Comparison of ENCODE assay signal across 2 cellular contexts in the genomic region with DNA sequence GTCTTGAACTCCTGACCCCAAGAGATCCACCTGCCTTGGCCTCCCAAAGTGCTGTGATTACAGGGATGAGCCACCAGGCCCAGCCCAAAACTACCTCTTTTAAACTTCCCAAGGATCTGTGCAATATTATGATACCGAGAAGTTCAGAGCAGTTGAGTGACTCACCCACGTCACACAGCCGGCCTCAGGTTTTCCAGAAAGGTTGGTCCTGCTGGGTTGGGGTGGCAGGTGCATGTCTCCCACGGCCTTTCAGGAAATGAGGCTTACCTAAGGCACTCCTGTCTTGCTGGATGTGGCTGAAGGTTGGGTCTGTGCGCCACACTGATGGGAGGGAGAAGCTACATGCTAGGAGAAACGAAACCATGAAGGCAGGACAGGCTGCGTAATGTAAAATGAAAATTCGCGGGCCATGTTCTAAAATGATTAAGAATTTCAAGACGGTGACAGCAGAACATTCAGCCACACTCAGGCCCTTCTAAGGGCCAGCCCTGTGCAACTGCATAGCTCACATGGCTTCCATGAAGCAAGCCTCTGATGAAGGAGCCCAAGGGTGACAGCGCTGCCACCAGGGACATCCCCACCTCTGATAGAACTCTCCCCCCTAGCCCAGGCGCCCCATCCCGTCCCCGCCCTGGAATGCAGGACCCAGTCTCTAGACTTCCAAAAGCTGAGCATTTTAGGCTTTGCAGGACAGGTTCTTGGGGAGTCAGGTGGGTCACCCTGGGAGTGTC.
A peak's percentile ranks its signal among the peaks of the same experiment; 100 is the strongest.
TF ChIP-seq lines count a peak whose summit lies in the region.

No MANE protein-coding gene starts in this region.

TF ChIP-seq in HEK293, 187 proteins besides CTCF, POLR2A, EP300 and RAD21:
- TF ChIP-seq, protein P1, sequence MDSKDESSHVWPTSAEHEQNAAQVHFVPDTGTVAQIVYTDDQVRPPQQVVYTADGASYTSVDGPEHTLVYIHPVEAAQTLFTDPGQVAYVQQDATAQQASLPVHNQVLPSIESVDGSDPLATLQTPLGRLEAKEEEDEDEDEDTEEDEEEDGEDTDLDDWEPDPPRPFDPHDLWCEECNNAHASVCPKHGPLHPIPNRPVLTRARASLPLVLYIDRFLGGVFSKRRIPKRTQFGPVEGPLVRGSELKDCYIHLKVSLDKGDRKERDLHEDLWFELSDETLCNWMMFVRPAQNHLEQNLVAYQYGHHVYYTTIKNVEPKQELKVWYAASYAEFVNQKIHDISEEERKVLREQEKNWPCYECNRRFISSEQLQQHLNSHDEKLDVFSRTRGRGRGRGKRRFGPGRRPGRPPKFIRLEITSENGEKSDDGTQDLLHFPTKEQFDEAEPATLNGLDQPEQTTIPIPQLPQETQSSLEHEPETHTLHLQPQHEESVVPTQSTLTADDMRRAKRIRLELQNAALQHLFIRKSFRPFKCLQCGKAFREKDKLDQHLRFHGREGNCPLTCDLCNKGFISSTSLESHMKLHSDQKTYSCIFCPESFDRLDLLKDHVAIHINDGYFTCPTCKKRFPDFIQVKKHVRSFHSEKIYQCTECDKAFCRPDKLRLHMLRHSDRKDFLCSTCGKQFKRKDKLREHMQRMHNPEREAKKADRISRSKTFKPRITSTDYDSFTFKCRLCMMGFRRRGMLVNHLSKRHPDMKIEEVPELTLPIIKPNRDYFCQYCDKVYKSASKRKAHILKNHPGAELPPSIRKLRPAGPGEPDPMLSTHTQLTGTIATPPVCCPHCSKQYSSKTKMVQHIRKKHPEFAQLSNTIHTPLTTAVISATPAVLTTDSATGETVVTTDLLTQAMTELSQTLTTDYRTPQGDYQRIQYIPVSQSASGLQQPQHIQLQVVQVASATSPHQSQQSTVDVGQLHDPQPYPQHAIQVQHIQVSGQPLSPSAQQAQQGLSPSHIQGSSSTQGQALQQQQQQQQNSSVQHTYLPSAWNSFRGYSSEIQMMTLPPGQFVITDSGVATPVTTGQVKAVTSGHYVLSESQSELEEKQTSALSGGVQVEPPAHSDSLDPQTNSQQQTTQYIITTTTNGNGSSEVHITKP (tag by site-specific recombination; IDR thresholded peaks at IDR 0.05): no peak
- 0 out of 2 replicates have a peak, but pooled peaks have one; percentile 18 for TF ChIP-seq ZNF423 (tag by site-specific recombination; IDR thresholded peaks at IDR 0.05)

TF ChIP-seq in GM12878, 131 proteins besides CTCF, POLR2A, EP300 and RAD21:
- TF ChIP-seq, protein P2, sequence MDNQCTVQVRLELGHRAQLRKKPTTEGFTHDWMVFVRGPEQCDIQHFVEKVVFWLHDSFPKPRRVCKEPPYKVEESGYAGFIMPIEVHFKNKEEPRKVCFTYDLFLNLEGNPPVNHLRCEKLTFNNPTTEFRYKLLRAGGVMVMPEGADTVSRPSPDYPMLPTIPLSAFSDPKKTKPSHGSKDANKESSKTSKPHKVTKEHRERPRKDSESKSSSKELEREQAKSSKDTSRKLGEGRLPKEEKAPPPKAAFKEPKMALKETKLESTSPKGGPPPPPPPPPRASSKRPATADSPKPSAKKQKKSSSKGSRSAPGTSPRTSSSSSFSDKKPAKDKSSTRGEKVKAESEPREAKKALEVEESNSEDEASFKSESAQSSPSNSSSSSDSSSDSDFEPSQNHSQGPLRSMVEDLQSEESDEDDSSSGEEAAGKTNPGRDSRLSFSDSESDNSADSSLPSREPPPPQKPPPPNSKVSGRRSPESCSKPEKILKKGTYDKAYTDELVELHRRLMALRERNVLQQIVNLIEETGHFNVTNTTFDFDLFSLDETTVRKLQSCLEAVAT (IDR thresholded peaks at IDR 0.05): no peak
- TF ChIP-seq EGR1 (IDR thresholded peaks at IDR 0.05; ENCODE audit: borderline replicate concordance in 1 of 2, low read depth in 2 of 2, low read length in 2 of 2) (no peak), BHLHE40 (IDR thresholded peaks at IDR 0.05; ENCODE audit: borderline replicate concordance in 1 of 2, low read depth in 2 of 2, low read length in 1 of 2) (no peak), TARDBP (IDR thresholded peaks at IDR 0.05; ENCODE audit: borderline replicate concordance) (no peak), FOXM1 (IDR thresholded peaks at IDR 0.05; ENCODE audit: low read depth, low read length) (no peak), SREBF1 (IDR thresholded peaks at IDR 0.05; ENCODE audit: low read length) (no peak), MTA2 (IDR thresholded peaks at IDR 0.05; ENCODE audit: low read depth) (no peak), SPI1 (IDR thresholded peaks at IDR 0.05; ENCODE audit: borderline replicate concordance, insufficient read depth, low read depth, low read length) (no peak), BRCA1 (IDR thresholded peaks at IDR 0.05; ENCODE audit: low read depth, low read length) (no peak), ZBED1 (IDR thresholded peaks at IDR 0.05; ENCODE audit: borderline replicate concordance) (no peak), CEBPB (IDR thresholded peaks at IDR 0.05; ENCODE audit: borderline replicate concordance in 1 of 2, low read depth in 2 of 2, low read length in 2 of 2) (no peak), NFXL1 (IDR thresholded peaks at IDR 0.05; ENCODE audit: borderline replicate concordance) (no peak), MTA3 (IDR thresholded peaks at IDR 0.05; ENCODE audit: borderline replicate concordance, low read length) (no peak), MYB (IDR thresholded peaks at IDR 0.05; ENCODE audit: borderline replicate concordance, low read depth, low read length) (no peak), FOXK2 (IDR thresholded peaks at IDR 0.05) (no peak), POLR2AphosphoS2 (IDR thresholded peaks at IDR 0.05; ENCODE audit: low read depth, low read length) (no peak), CREB1 (IDR thresholded peaks at IDR 0.05; ENCODE audit: low read depth) (no peak)
- TF ChIP-seq, protein P3, sequence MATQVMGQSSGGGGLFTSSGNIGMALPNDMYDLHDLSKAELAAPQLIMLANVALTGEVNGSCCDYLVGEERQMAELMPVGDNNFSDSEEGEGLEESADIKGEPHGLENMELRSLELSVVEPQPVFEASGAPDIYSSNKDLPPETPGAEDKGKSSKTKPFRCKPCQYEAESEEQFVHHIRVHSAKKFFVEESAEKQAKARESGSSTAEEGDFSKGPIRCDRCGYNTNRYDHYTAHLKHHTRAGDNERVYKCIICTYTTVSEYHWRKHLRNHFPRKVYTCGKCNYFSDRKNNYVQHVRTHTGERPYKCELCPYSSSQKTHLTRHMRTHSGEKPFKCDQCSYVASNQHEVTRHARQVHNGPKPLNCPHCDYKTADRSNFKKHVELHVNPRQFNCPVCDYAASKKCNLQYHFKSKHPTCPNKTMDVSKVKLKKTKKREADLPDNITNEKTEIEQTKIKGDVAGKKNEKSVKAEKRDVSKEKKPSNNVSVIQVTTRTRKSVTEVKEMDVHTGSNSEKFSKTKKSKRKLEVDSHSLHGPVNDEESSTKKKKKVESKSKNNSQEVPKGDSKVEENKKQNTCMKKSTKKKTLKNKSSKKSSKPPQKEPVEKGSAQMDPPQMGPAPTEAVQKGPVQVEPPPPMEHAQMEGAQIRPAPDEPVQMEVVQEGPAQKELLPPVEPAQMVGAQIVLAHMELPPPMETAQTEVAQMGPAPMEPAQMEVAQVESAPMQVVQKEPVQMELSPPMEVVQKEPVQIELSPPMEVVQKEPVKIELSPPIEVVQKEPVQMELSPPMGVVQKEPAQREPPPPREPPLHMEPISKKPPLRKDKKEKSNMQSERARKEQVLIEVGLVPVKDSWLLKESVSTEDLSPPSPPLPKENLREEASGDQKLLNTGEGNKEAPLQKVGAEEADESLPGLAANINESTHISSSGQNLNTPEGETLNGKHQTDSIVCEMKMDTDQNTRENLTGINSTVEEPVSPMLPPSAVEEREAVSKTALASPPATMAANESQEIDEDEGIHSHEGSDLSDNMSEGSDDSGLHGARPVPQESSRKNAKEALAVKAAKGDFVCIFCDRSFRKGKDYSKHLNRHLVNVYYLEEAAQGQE (IDR thresholded peaks at IDR 0.05; ENCODE audit: low read depth, low read length): no peak
- TF ChIP-seq, protein P4, sequence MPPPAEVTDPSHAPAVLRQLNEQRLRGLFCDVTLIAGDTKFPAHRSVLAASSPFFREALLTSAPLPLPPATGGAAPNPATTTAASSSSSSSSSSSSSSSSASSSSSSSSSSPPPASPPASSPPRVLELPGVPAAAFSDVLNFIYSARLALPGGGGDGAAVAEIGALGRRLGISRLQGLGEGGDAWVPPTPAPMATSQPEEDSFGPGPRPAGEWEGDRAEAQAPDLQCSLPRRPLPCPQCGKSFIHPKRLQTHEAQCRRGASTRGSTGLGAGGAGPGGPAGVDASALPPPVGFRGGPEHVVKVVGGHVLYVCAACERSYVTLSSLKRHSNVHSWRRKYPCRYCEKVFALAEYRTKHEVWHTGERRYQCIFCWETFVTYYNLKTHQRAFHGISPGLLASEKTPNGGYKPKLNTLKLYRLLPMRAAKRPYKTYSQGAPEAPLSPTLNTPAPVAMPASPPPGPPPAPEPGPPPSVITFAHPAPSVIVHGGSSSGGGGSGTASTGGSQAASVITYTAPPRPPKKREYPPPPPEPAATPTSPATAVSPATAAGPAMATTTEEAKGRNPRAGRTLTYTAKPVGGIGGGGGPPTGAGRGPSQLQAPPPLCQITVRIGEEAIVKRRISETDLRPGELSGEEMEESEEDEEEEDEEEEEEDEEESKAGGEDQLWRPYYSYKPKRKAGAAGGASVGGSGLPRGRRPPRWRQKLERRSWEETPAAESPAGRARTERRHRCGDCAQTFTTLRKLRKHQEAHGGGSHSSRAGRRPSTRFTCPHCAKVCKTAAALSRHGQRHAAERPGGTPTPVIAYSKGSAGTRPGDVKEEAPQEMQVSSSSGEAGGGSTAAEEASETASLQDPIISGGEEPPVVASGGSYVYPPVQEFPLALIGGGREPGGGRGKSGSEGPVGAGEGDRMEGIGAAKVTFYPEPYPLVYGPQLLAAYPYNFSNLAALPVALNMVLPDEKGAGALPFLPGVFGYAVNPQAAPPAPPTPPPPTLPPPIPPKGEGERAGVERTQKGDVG (CRISPR knock-in tag; IDR thresholded peaks at IDR 0.05): no peak
- TF ChIP-seq, protein P5, sequence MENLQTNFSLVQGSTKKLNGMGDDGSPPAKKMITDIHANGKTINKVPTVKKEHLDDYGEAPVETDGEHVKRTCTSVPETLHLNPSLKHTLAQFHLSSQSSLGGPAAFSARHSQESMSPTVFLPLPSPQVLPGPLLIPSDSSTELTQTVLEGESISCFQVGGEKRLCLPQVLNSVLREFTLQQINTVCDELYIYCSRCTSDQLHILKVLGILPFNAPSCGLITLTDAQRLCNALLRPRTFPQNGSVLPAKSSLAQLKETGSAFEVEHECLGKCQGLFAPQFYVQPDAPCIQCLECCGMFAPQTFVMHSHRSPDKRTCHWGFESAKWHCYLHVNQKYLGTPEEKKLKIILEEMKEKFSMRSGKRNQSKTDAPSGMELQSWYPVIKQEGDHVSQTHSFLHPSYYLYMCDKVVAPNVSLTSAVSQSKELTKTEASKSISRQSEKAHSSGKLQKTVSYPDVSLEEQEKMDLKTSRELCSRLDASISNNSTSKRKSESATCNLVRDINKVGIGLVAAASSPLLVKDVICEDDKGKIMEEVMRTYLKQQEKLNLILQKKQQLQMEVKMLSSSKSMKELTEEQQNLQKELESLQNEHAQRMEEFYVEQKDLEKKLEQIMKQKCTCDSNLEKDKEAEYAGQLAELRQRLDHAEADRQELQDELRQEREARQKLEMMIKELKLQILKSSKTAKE (IDR thresholded peaks at IDR 0.05; ENCODE audit: low read depth, poor library complexity, severe bottlenecking): no peak
